Comparison of ENCODE assay signal across 26 cellular contexts in the genomic region with DNA sequence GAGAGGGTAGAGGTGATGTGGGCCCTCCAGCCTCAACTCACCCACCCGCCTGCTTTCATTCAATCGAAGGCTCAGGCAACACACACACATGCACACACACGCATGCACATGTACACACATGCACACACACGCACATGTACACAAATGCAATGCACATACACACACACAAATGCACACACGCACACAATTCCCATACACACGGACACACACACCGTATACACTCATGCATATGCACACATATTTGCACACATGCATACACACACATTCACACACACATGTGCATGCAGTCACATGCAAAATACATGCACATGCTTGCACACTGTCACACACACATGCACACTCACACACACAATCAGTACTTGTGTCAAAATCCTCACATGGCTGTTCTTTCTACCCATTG. TPM values are rescaled to one million over a fixed set of nuclear protein-coding genes. Genes with fewer than 3 reads are reported as not detected.
DNase-seq lines count a peak whose midpoint lies in the region; ATAC-seq, FAIRE-seq and TF ChIP-seq lines count a peak whose summit lies in the region.
"Had no signal": no experiment of that assay in that cellular context is flagged by ENCODE, and none has a peak within 500 bp of the region (broad histone marks: within the 10 kb centered on the region; RNA-seq: fewer than 3 reads in every experiment).

No MANE protein-coding gene starts in this region.

- H4K8ac ChIP-seq in H9 (replicated peaks; ENCODE audit: insufficient read length, low read depth, low read length), result no peak overlapping the region
- peak overlapping the region; percentile 54 for H4K8ac ChIP-seq in neuronal stem cell (ENCODE audit: low read depth, low read length)

- SMC1A ChIA-PET in GM12878 (lab: Charles Lee; ENCODE audit: uncharacterized antibody, unreplicated experiment), result interaction anchor here (0.7 kb wide), 1 partner anchor 236 kb away, joined by 3 read pairs; no protein-coding TSS in a partner anchor

- FAIRE-seq in GM12878 (lab: Jason Lieb, UNC) (no peak), endothelial cell of umbilical vein (lab: Jason Lieb, UNC) (no peak)
- FAIRE-seq: D721Med had no signal

- H4K91ac ChIP-seq in H9 (ENCODE audit: insufficient read length, low read depth, low read length), result no peak overlapping the region
- no peak overlapping the region for H4K91ac ChIP-seq in neuronal stem cell (ENCODE audit: low read depth, low read length, poor library complexity)

- H3K36me3 ChIP-seq in GM12878 (ENCODE audit: control insufficient read depth in 2 of 2, insufficient read depth in 2 of 2, low read length in 1 of 2) (no peaks in the 10 kb centered on the region), endothelial cell of umbilical vein (ENCODE audit: control insufficient read depth in 2 of 2, extremely low read depth in 1 of 2, insufficient read depth in 2 of 2, low read length in 2 of 2) (no peaks in the 10 kb centered on the region), neuronal stem cell (replicated peaks in 1 of 2; ENCODE audit: control insufficient read depth in 2 of 2, insufficient read depth in 2 of 2, low read length in 2 of 2) (peaks cover 2 to 53% of the 10 kb centered on the region in 2 donors)
- H3K36me3 ChIP-seq: BE2C had no signal

- ATAC-seq in GM12878, result no peak
- ATAC-seq: GM23338 had no signal

- no CpG with 5 or more reads among the region's 7 CpGs for WGBS in H9 (ENCODE audit: extremely low coverage, insufficient read length, low lambda C conversion rate)
- WGBS in GM12878 (ENCODE audit: insufficient coverage, insufficient replicate concordance, low lambda C conversion rate, missing lambda C conversion rate), result 62% methylated on average over 7 of the region's 7 CpGs
- no CpG with 5 or more reads among the region's 7 CpGs for WGBS in neuronal stem cell (ENCODE audit: extremely low coverage in 2 of 2, insufficient read length in 2 of 2, insufficient replicate concordance in 1 of 2), 2 donors
- 92 to 94% methylated on average over 7 of the region's 7 CpGs for WGBS in lower leg skin, 2 donors

- H3K56ac ChIP-seq in H9 (ENCODE audit: insufficient read length, low read depth, low read length), result no peak overlapping the region

- POLR2A ChIA-PET in GM12878 (lab: Charles Lee), result no interaction called here
- POLR2A ChIA-PET in endothelial cell of umbilical vein (lab: Charles Lee), result no interaction called here

- intact Hi-C loops in GM12878 (cut with micrococcal nuclease; ENCODE audit: unreplicated experiment) (no loop called here), endothelial cell of umbilical vein (cut with micrococcal nuclease) (no loop called here), lower leg skin (cut with DNase I; ENCODE audit: low total_unique reads) (no loop called here)

- no peak for TF ChIP-seq RAD21 in GM12878 (IDR thresholded peaks at IDR 0.05; ENCODE audit: insufficient read depth, low read depth, low read length)

- TF ChIP-seq POLR2A in GM12878 (IDR thresholded peaks at IDR 0.05; ENCODE audit: low read depth, low read length) (no peak), endothelial cell of umbilical vein (IDR thresholded peaks at IDR 0.05; ENCODE audit: low read depth, low read length) (no peak), lower leg skin (IDR thresholded peaks at IDR 0.05) (no peak)

- BruUV-seq in GM12878 (replicated peaks; lab: Mats Ljungman, UMichigan), result no TSS peak
- BruUV-seq in endothelial cell of umbilical vein (replicated peaks; lab: Mats Ljungman, UMichigan), result no TSS peak

- H3K4me3 Mint-ChIP-seq in H9, result no peak overlapping the region
- H3K4me3 Mint-ChIP-seq: CD4-positive, CD25-positive, alpha-beta regulatory T cell; CD8-positive, alpha-beta memory T cell; GM23338 had no signal

- H3K27ac ChIP-seq in H9 (ENCODE audit: insufficient read length, low read depth, low read length), result no peak overlapping the region
- no peak overlapping the region for H3K27ac ChIP-seq in GM12878 (ENCODE audit: control insufficient read depth, insufficient read depth)
- H3K27ac ChIP-seq in endothelial cell of umbilical vein (ENCODE audit: insufficient read depth, low read depth, low read length), result no peak overlapping the region
- no peak overlapping the region for H3K27ac ChIP-seq in neuronal stem cell (replicated peaks; ENCODE audit: low read length)
- H3K27ac ChIP-seq: HL-60 had no signal

- no peaks in the 10 kb centered on the region for H3K4me1 ChIP-seq in H9 (ENCODE audit: insufficient read depth, low read length)
- no peaks in the 10 kb centered on the region for H3K4me1 ChIP-seq in GM12878 (ENCODE audit: control insufficient read depth, insufficient read depth, low read length)
- no peaks in the 10 kb centered on the region for H3K4me1 ChIP-seq in endothelial cell of umbilical vein (ENCODE audit: control insufficient read depth, extremely low read depth, insufficient read depth, low read length)
- peaks cover 0 to 3% of the 10 kb centered on the region in 2 donors for H3K4me1 ChIP-seq in neuronal stem cell (ENCODE audit: control insufficient read depth in 2 of 2, insufficient read depth in 1 of 2, low read depth in 1 of 2, low read length in 2 of 2)
- H3K4me1 ChIP-seq: BE2C had no signal

- in situ Hi-C loops in GM12878 (cut with MboI), result no loop called here

- H3K4ac ChIP-seq in H9 (ENCODE audit: low read depth, low read length), result no peak overlapping the region
- H3K4ac ChIP-seq in neuronal stem cell (ENCODE audit: low read length), result no peak overlapping the region

- dilution Hi-C loops in endothelial cell of umbilical vein (cut with MboI; ENCODE audit: extremely low pct_ligation_motif_present, low sequenced_read_pairs), result no loop called here

- no peak overlapping the region for H2BK15ac ChIP-seq in H9 (ENCODE audit: low read depth, low read length)
- H2BK15ac ChIP-seq in neuronal stem cell (ENCODE audit: low read length), result no peak overlapping the region

- no peaks in the 10 kb centered on the region for H3K23me2 ChIP-seq in H9 (ENCODE audit: insufficient read length, low read depth, low read length, poor library complexity, severe bottlenecking)

- H2BK20ac ChIP-seq in H9 (ENCODE audit: low read depth, low read length, poor library complexity, severe bottlenecking), result no peak overlapping the region

- H3K9ac ChIP-seq in H9 (ENCODE audit: extremely low read depth, insufficient read length, low read length) (no peak overlapping the region), GM12878 (ENCODE audit: control insufficient read depth, insufficient read depth, low read length) (no peak overlapping the region), endothelial cell of umbilical vein (replicated peaks; ENCODE audit: extremely low read depth, insufficient read depth, low read length) (no peak overlapping the region), neuronal stem cell (ENCODE audit: low read depth, low read length, poor library complexity) (no peak overlapping the region)

- H4K20me1 ChIP-seq in H9 (ENCODE audit: control insufficient read depth, insufficient read depth, insufficient read length), result no peaks in the 10 kb centered on the region
- H4K20me1 ChIP-seq in GM12878 (ENCODE audit: control insufficient read depth, insufficient read depth), result no peaks in the 10 kb centered on the region
- no peaks in the 10 kb centered on the region for H4K20me1 ChIP-seq in endothelial cell of umbilical vein (replicated peaks; ENCODE audit: control insufficient read depth, extremely low read depth, insufficient read depth, low read length)

- no peak overlapping the region for H3T11ph ChIP-seq in H9 (ENCODE audit: low read length)

- TF ChIP-seq CTCF in H9 (conservative IDR thresholded peaks at IDR 0.05), result no peak
- TF ChIP-seq CTCF in GM12878 (IDR thresholded peaks at IDR 0.05 in 2 of 3, conservative IDR thresholded peaks at IDR 0.05 in 1 of 3; ENCODE audit: control insufficient read depth in 2 of 3, extremely low read depth in 1 of 3, insufficient read depth in 1 of 3, low read depth in 3 of 3, low read length in 3 of 3), result no peak
- no peak for TF ChIP-seq CTCF in endothelial cell of umbilical vein (IDR thresholded peaks at IDR 0.05; ENCODE audit: extremely low read depth in 1 of 2, insufficient read depth in 1 of 2, low read depth in 1 of 2, low read length in 2 of 2)
- no peak for TF ChIP-seq CTCF in GM20000 (IDR thresholded peaks at IDR 0.05; ENCODE audit: extremely low read depth, missing control alignments)
- TF ChIP-seq CTCF in lower leg skin (IDR thresholded peaks at IDR 0.05), result no peak

- no peaks in the 10 kb centered on the region for H3K79me2 ChIP-seq in H9 (ENCODE audit: insufficient read depth, low read length)
- no peaks in the 10 kb centered on the region for H3K79me2 ChIP-seq in GM12878 (ENCODE audit: control insufficient read depth, insufficient read depth, low read length)
- no peaks in the 10 kb centered on the region for H3K79me2 ChIP-seq in endothelial cell of umbilical vein (ENCODE audit: control insufficient read depth, insufficient read depth, low read length)

- no peak overlapping the region for H2AFZ ChIP-seq in H9 (ENCODE audit: low read length)
- no peak overlapping the region for H2AFZ ChIP-seq in GM12878 (ENCODE audit: control insufficient read depth, low read depth, low read length)
- H2AFZ ChIP-seq in endothelial cell of umbilical vein (ENCODE audit: low read depth, low read length), result no peak overlapping the region
- no peak overlapping the region for H2AFZ ChIP-seq in neuronal stem cell (ENCODE audit: low read length)
- H2AFZ ChIP-seq: GM23338 had no signal

- H3K27me3 Mint-ChIP-seq in H9 (ENCODE audit: low read depth), result peaks cover 54% of the 10 kb centered on the region
- H3K27me3 Mint-ChIP-seq: IgD-negative memory B cell had no signal

- H3K4me2 ChIP-seq in H9 (ENCODE audit: insufficient read depth, insufficient read length, low read length), result no peak overlapping the region
- no peak overlapping the region for H3K4me2 ChIP-seq in GM12878 (ENCODE audit: control insufficient read depth, insufficient read depth)
- H3K4me2 ChIP-seq in endothelial cell of umbilical vein (ENCODE audit: insufficient read depth, low read length), result no peak overlapping the region
- H3K4me2 ChIP-seq in neuronal stem cell (ENCODE audit: insufficient read depth, low read length, poor library complexity, severe bottlenecking), result no peak overlapping the region
- H3K4me2 ChIP-seq: GM23338 had no signal

- no peaks in the 10 kb centered on the region for H3K36me3 Mint-ChIP-seq in H9 (ENCODE audit: insufficient read depth in 1 of 3, low read depth in 3 of 3)
- H3K36me3 Mint-ChIP-seq: CD4-positive, CD25-positive, alpha-beta regulatory T cell; CD8-positive, alpha-beta memory T cell had no signal

- no peaks in the 10 kb centered on the region for H3K9me1 ChIP-seq in endothelial cell of umbilical vein (replicated peaks; ENCODE audit: control insufficient read depth, extremely low read depth, insufficient read depth, low read length)

- H3K79me1 ChIP-seq in H9 (ENCODE audit: insufficient read depth, low read depth, low read length, poor library complexity, severe bottlenecking) (no peaks in the 10 kb centered on the region), neuronal stem cell (ENCODE audit: low read depth, low read length) (no peaks in the 10 kb centered on the region)

- TF ChIP-seq EP300 in GM12878 (IDR thresholded peaks at IDR 0.05; ENCODE audit: borderline replicate concordance in 1 of 2, control insufficient read depth in 1 of 2, low read depth in 2 of 2, low read length in 2 of 2), result no peak

- no peak overlapping the region for H3K27ac Mint-ChIP-seq in H9
- H3K27ac Mint-ChIP-seq: CD4-positive, CD25-positive, alpha-beta regulatory T cell; CD8-positive, alpha-beta memory T cell; GM23338; IgD-negative memory B cell had no signal

- H2AK5ac ChIP-seq in H9 (ENCODE audit: insufficient read length, low read length) (no peak overlapping the region), neuronal stem cell (ENCODE audit: low read depth, low read length) (no peak overlapping the region)

- peaks cover 4 to 11% of the 10 kb centered on the region in 2 experiments for H3K4me1 Mint-ChIP-seq in H9
- H3K4me1 Mint-ChIP-seq: CD4-positive, CD25-positive, alpha-beta regulatory T cell; CD8-positive, alpha-beta memory T cell; IgD-negative memory B cell had no signal

- H4K5ac ChIP-seq in H9 (ENCODE audit: insufficient read length, low read depth, low read length), result peak overlapping the region; percentile 6

- H3K9me3 ChIP-seq in H9 (ENCODE audit: control insufficient read depth, low read depth, low read length) (no peaks in the 10 kb centered on the region), GM12878 (replicated peaks; ENCODE audit: control insufficient read depth, insufficient read depth, low read length) (no peaks in the 10 kb centered on the region), endothelial cell of umbilical vein (replicated peaks; ENCODE audit: control insufficient read depth, insufficient read depth, low read length) (peaks cover 13% of the 10 kb centered on the region), neuronal stem cell (replicated peaks in 1 of 2; ENCODE audit: control insufficient read depth in 2 of 2, insufficient read depth in 1 of 2, low read depth in 1 of 2, low read length in 2 of 2) (peaks cover 0 to 12% of the 10 kb centered on the region in 2 donors)
- H3K9me3 ChIP-seq: BE2C had no signal

- H3K18ac ChIP-seq in H9 (ENCODE audit: insufficient read length, low read depth, low read length) (no peak overlapping the region), neuronal stem cell (ENCODE audit: low read length) (no peak overlapping the region)

- H3K4me3 ChIP-seq in GM12878 (no peak overlapping the region), endothelial cell of umbilical vein (replicated peaks in 1 of 3; ENCODE audit: insufficient read depth in 1 of 3, low read depth in 1 of 3, low read length in 3 of 3) (no peak overlapping the region), neuronal stem cell (ENCODE audit: low read length in 2 of 2) (peak overlapping the region in 1 of 2 donors; percentile 67), lower leg skin (ENCODE audit: low read depth, poor library complexity, severe bottlenecking) (no peak overlapping the region)
- H3K4me3 ChIP-seq: GM23338 had no signal

- H3K27me3 ChIP-seq in H9 (ENCODE audit: insufficient read depth, low read length), result no peaks in the 10 kb centered on the region
- H3K27me3 ChIP-seq in GM12878 (replicated peaks in 1 of 2; ENCODE audit: control insufficient read depth in 2 of 2, insufficient read depth in 2 of 2, low read length in 1 of 2), result no peaks in the 10 kb centered on the region
- no peaks in the 10 kb centered on the region for H3K27me3 ChIP-seq in endothelial cell of umbilical vein (ENCODE audit: control insufficient read depth in 2 of 2, insufficient read depth in 2 of 2, low read length in 2 of 2)
- no peaks in the 10 kb centered on the region for H3K27me3 ChIP-seq in neuronal stem cell (ENCODE audit: control insufficient read depth in 3 of 3, insufficient read depth in 3 of 3, low read depth in 1 of 3, low read length in 3 of 3)

- H2BK120ac ChIP-seq in H9 (ENCODE audit: low read depth, low read length, poor library complexity, severe bottlenecking), result no peak overlapping the region
- H2BK120ac ChIP-seq in neuronal stem cell (ENCODE audit: low read depth, low read length), result no peak overlapping the region

- H2BK12ac ChIP-seq in H9 (ENCODE audit: insufficient read length, low read depth, low read length) (no peak overlapping the region), neuronal stem cell (ENCODE audit: low read length) (no peak overlapping the region)

- no peak overlapping the region for H3K14ac ChIP-seq in H9 (ENCODE audit: insufficient read depth, low read length)
- H3K14ac ChIP-seq in neuronal stem cell (ENCODE audit: low read length), result peak overlapping the region; percentile 40

- H3K23ac ChIP-seq in H9 (ENCODE audit: insufficient read length, low read depth, low read length), result no peak overlapping the region
- H3K23ac ChIP-seq in neuronal stem cell (ENCODE audit: low read depth, low read length, poor library complexity), result peak overlapping the region; percentile 15

- RAD21 ChIA-PET in GM12878 (lab: Charles Lee; ENCODE audit: unreplicated experiment), result no interaction called here

- DNase-seq in H9, result no peak
- DNase-seq in GM12878 (ENCODE audit: low read depth, low spot score), result no peak
- no peak for DNase-seq in endothelial cell of umbilical vein (ENCODE audit: low read depth, low spot score)
- no peak for DNase-seq in neuronal stem cell (ENCODE audit: low spot score)
- no peak for DNase-seq in D341Med (ENCODE audit: low spot score)
- no peak for DNase-seq in GM20000 (ENCODE audit: low spot score)
- no peak for DNase-seq in DMS 273 (lab: John Stamatoyannopoulos, UW; ENCODE audit: unreplicated experiment)
- no peak for DNase-seq in lower leg skin (ENCODE audit: low spot score in 2 of 2)
- DNase-seq: BE2C; C1 segment of cervical spinal cord; CD4-positive, CD25-positive, alpha-beta regulatory T cell; CD8-positive, alpha-beta memory T cell; COR-L47; DMS153; DMS79; GDM1; H7; Karpas-422; KBM-7 had no signal

- H3K9me3 Mint-ChIP-seq in H9, result peaks cover 16 to 19% of the 10 kb centered on the region in 2 experiments; a peak in 4 of 5 replicates

- CTCF ChIA-PET in GM12878 (lab: Yijun Ruan, JAX), result no interaction called here
- CTCF ChIA-PET in endothelial cell of umbilical vein (lab: Charles Lee), result no interaction called here

- no peak overlapping the region for H2BK5ac ChIP-seq in H9 (ENCODE audit: insufficient read length, low read length)
- no peak overlapping the region for H2BK5ac ChIP-seq in neuronal stem cell (ENCODE audit: low read length)

RNA-seq across cellular contexts. Expression of a gene that starts 55.9 kb away (rescaled TPM):
- total RNA-seq in H9 (2021), result not detected in 2 replicates
- total RNA-seq in GM12878 (2013; cell fraction: nucleolus; rRNA removed), result not detected in 2 replicates
- not detected in 2 replicates for total RNA-seq in GM12878 (2014; rRNA removed)
- not detected in 2 replicates for total RNA-seq in GM12878 (2014; rRNA removed; fragmentation: Illumina TruSeq; extraction: Trizol)
- total RNA-seq in GM12878 (2021), result not detected in 2 replicates
- polyA plus RNA-seq in GM12878 (2011; ENCODE audit: low read depth), result not detected
- not detected in 2 replicates for polyA plus RNA-seq in GM12878 (2011; rRNA removed)
- not detected in 2 replicates for polyA plus RNA-seq in GM12878 (2011; cell fraction: cytosol; rRNA removed)
- not detected in 2 replicates for polyA plus RNA-seq in GM12878 (2011; cell fraction: nucleus; rRNA removed)
- polyA plus RNA-seq in GM12878 (2012), result not detected in 2 replicates
- not detected in 2 replicates for polyA plus RNA-seq in GM12878 (2014; fragmentation: Illumina TruSeq; extraction: Trizol)
- not detected for polyA plus RNA-seq in GM12878 (2014; fragmentation: Nextera tagmentation; extraction: Ambion mirVana)
- polyA plus RNA-seq in GM12878 (2014; rRNA removed), result not detected in 2 replicates
- not detected for polyA plus RNA-seq in GM12878 (2016; fragmentation: Nextera tagmentation; extraction: Ambion mirVana)
- polyA minus RNA-seq in GM12878 (2011; rRNA and poly(A)+ RNA removed), result not detected in 2 replicates
- not detected in 2 replicates for polyA minus RNA-seq in GM12878 (2011; cell fraction: cytosol; rRNA and poly(A)+ RNA removed)
- not detected in 2 replicates for polyA minus RNA-seq in GM12878 (2011; cell fraction: nucleus; rRNA and poly(A)+ RNA removed)
- total RNA-seq in endothelial cell of umbilical vein, result not detected in 2 replicates
- not detected in 2 replicates for polyA plus RNA-seq in endothelial cell of umbilical vein
- not detected in 2 replicates for polyA plus RNA-seq in endothelial cell of umbilical vein (2011; cell fraction: cytosol; rRNA removed)
- not detected in 2 replicates for polyA plus RNA-seq in endothelial cell of umbilical vein (2011; cell fraction: nucleus; rRNA removed)
- not detected in 2 replicates for polyA plus RNA-seq in endothelial cell of umbilical vein (2012)
- polyA minus RNA-seq in endothelial cell of umbilical vein, result not detected in 2 replicates
- polyA minus RNA-seq in endothelial cell of umbilical vein (2011; cell fraction: cytosol; rRNA and poly(A)+ RNA removed), result not detected
- polyA minus RNA-seq in endothelial cell of umbilical vein (2011; cell fraction: nucleus; rRNA and poly(A)+ RNA removed), result not detected in 2 replicates
- polyA plus RNA-seq in neuronal stem cell (2013, experiment 1 of 2), result not detected
- not detected for polyA plus RNA-seq in neuronal stem cell (2013, experiment 2 of 2)
- not detected for total RNA-seq in lower leg skin
- total RNA-seq: A172; CD4-positive, CD25-positive, alpha-beta regulatory T cell; CD8-positive, alpha-beta memory T cell; Daoy; GM23338; H7; HT1080 had no signal
- polyA plus RNA-seq: CD4-positive, CD25-positive, alpha-beta regulatory T cell; CD8-positive, alpha-beta memory T cell; GM23338; IgD-negative memory B cell had no signal
